In genomic region chr6:142834853-142835252, GRCh38 we compare ENCODE assay signal across 22 cellular contexts.
"Had no signal": no experiment of that assay in that cellular context is flagged by ENCODE, and none has a peak within 500 bp of the region (broad histone marks: within the 10 kb centered on the region; RNA-seq: fewer than 3 reads in every experiment).

No MANE protein-coding gene starts in this region.

- ATAC-seq: activated naive CD4-positive, alpha-beta T cell treated with anti-CD3 and anti-CD28 coated beads, Interleukin-2, amount 50 U/mL, for 72 hours; body of pancreas; heart left ventricle; SK-N-SH treated with all-trans-retinoic acid at 6 μM for 48 hours; stimulated activated naive B cell treated with anti-CD40 and anti-IgM and Interleukin-4, amounts not matched to agents 10 μg/mL and 1 μg/mL and 100 μg/mL, for 72 hours had no signal

- H3K4me3 Mint-ChIP-seq: endodermal cell; neural crest cell; stimulated activated naive B cell treated with anti-CD40 and anti-IgM and Interleukin-4, amounts not matched to agents 10 μg/mL and 1 μg/mL and 100 μg/mL, for 72 hours had no signal

- H3K27ac ChIP-seq: body of pancreas, dorsolateral prefrontal cortex, heart left ventricle, left ventricle myocardium inferior, thyroid gland had no signal

- H3K4me1 Mint-ChIP-seq: endodermal cell had no signal

- H3K36me3 ChIP-seq: gastrocnemius medialis, heart left ventricle, left ventricle myocardium inferior, thyroid gland had no signal

- H3K27ac Mint-ChIP-seq: endodermal cell; progenitor cell of endocrine pancreas; stimulated activated naive B cell treated with anti-CD40 and anti-IgM and Interleukin-4, amounts not matched to agents 10 μg/mL and 1 μg/mL and 100 μg/mL, for 72 hours had no signal

- H3K27me3 ChIP-seq: body of pancreas, dorsolateral prefrontal cortex, gastrocnemius medialis, heart left ventricle, thyroid gland had no signal

- H3K27me3 Mint-ChIP-seq: progenitor cell of endocrine pancreas; stimulated activated naive B cell treated with anti-CD40 and anti-IgM and Interleukin-4, amounts not matched to agents 10 μg/mL and 1 μg/mL and 100 μg/mL, for 72 hours had no signal

- H3K4me3 ChIP-seq: body of pancreas, dorsolateral prefrontal cortex, gastrocnemius medialis, heart left ventricle, left ventricle myocardium inferior, thyroid gland had no signal

- H3K9me3 ChIP-seq: body of pancreas, gastrocnemius medialis, heart left ventricle, left ventricle myocardium inferior, thyroid gland had no signal

- DNase-seq: activated CD4-positive, alpha-beta T cell treated with anti-CD3 and anti-CD28 coated beads, Interleukin-2, amount 50 U/mL, for 4 hours; activated CD4-positive, CD25-positive, alpha-beta regulatory T cell treated with anti-CD3 and anti-CD28 coated beads, Interleukin-2, amount 50 U/mL, for 72 hours; activated effector memory CD4-positive, alpha-beta T cell treated with anti-CD3 and anti-CD28 coated beads, Interleukin-2, amount 50 U/mL, for 16 hours; amygdala; body of pancreas; central memory CD4-positive, alpha-beta T cell; dorsolateral prefrontal cortex; endodermal cell; gastrocnemius medialis; heart left ventricle; left ventricle myocardium inferior; mammary epithelial cell; midbrain; stimulated activated naive B cell treated with anti-CD40 and anti-IgM and Interleukin-4, amounts not matched to agents 10 μg/mL and 1 μg/mL and 100 μg/mL, for 72 hours; T-helper 1 cell; T1000; thyroid gland had no signal

- FAIRE-seq: colon had no signal

- H3K9me3 Mint-ChIP-seq: activated naive CD4-positive, alpha-beta T cell treated with anti-CD3 and anti-CD28 coated beads, Interleukin-2, amount 50 U/mL, for 72 hours; endodermal cell; neural crest cell; stimulated activated naive B cell treated with anti-CD40 and anti-IgM and Interleukin-4, amounts not matched to agents 10 μg/mL and 1 μg/mL and 100 μg/mL, for 72 hours had no signal
